ENCODE assay signal across 8 cellular contexts in genomic region chr3:194486540-194487288, GRCh38. TPM values are rescaled to one million over a fixed set of nuclear protein-coding genes. Genes with fewer than 3 reads are reported as not detected.
A peak's percentile ranks its signal among the peaks of the same experiment; 100 is the strongest.
DNase-seq lines count a peak whose midpoint lies in the region; ATAC-seq, FAIRE-seq and TF ChIP-seq lines count a peak whose summit lies in the region.

TSS of gene ATP13A3 (minus strand) at chr3:194487002. CDS start at chr3:194462190, 24,812 bp downstream.

- intact Hi-C loops in left ventricle myocardium inferior (cut with micrococcal nuclease) (no loop called here), psoas muscle (cut with DNase I) (loop anchor here (5.0 kb wide), 3 partner anchors 36 to 101 kb away; no protein-coding TSS in a partner anchor)

- no peaks in the 10 kb centered on the region for H3K27me3 Mint-ChIP-seq in T-helper 17 cell

- peak; percentile 72 for TF ChIP-seq POLR2A in GM15510 (IDR thresholded peaks at IDR 0.05; ENCODE audit: borderline replicate concordance, extremely low read depth, insufficient read length)

- H3K9me3 ChIP-seq in T-helper 17 cell (ENCODE audit: control insufficient read depth, low read length, poor library complexity, severe bottlenecking) (no peaks in the 10 kb centered on the region), left ventricle myocardium inferior (replicated peaks) (no peaks in the 10 kb centered on the region), psoas muscle (no peaks in the 10 kb centered on the region)

- H3K27ac ChIP-seq in left ventricle myocardium inferior (replicated peaks) (peak within 1 kb of the TSS; percentile 89), psoas muscle (peak within 1 kb of the TSS; percentile 77)

- no peaks in the 10 kb centered on the region for H3K36me3 ChIP-seq in left ventricle myocardium inferior
- peaks cover 0 to 22% of the 10 kb centered on the region in 2 donors for H3K36me3 ChIP-seq in psoas muscle (ENCODE audit: insufficient read depth in 1 of 2, low read depth in 1 of 2)

- H3K4me1 ChIP-seq in left ventricle myocardium inferior, result peaks cover 44% of the 10 kb centered on the region
- H3K4me1 ChIP-seq in psoas muscle, result peaks cover 25% of the 10 kb centered on the region

- peaks cover 48% of the 10 kb centered on the region for H3K4me1 Mint-ChIP-seq in T-helper 17 cell

- H3K27me3 ChIP-seq in left ventricle myocardium inferior (ENCODE audit: low read depth) (no peaks in the 10 kb centered on the region), psoas muscle (ENCODE audit: insufficient read depth in 3 of 3, low read length in 2 of 3) (no peaks in the 10 kb centered on the region)

- H3K4me3 ChIP-seq in left ventricle myocardium inferior (peak within 1 kb of the TSS; percentile 80), psoas muscle (peak within 1 kb of the TSS; percentile 74)

- peaks cover 2% of the 10 kb centered on the region for H3K36me3 Mint-ChIP-seq in T-helper 17 cell (ENCODE audit: low read depth)

- 0 to 1% (median 1%) methylated on average over 21 to 98 of the region's 99 CpGs for WGBS in psoas muscle, 3 donors

- no peak for FAIRE-seq in urothelium cell line (lab: Jason Lieb, UNC)

- ATAC-seq in HG02884 (IDR thresholded peaks at IDR 0.05; ENCODE audit: unreplicated experiment) (peak; percentile 59), T-helper 17 cell (peak; percentile 87), psoas muscle (peak; percentile 92 to 97 (median 96))

- no peak for TF ChIP-seq CTCF in left ventricle myocardium inferior (IDR thresholded peaks at IDR 0.05; ENCODE audit: borderline replicate concordance)
- TF ChIP-seq CTCF in psoas muscle (IDR thresholded peaks at IDR 0.05), result no peak

- DNase-seq in NCI-H1694 treated with DMSO at 0.1 percent for 48 hours (lab: John Stamatoyannopoulos, UW) (peak; percentile 46), T-helper 17 cell (peak; percentile 85 to 93 (median 93)), amygdala (lab: John Stamatoyannopoulos, UW) (peak; percentile 32 to 94 (median 82)), left ventricle myocardium inferior (peak; percentile 90), psoas muscle (peak; percentile 92 to 95), urothelium cell line (ENCODE audit: low spot score) (peak; percentile 97)

- H3K27ac Mint-ChIP-seq in T-helper 17 cell, result peak within 1 kb of the TSS; percentile 92

- peak within 1 kb of the TSS; percentile 85 for H3K4me3 Mint-ChIP-seq in T-helper 17 cell

RNA-seq across cellular contexts. Expression of gene ATP13A3, which starts in this region (rescaled TPM):
- total RNA-seq in T-helper 17 cell (10 to 100 TPM; 65.6 to 81.0 TPM), left ventricle myocardium inferior (99.2 TPM), psoas muscle (10 to 100 TPM; 29.0 to 72.7 (median 50.3) TPM)
- 10 to 100 TPM; 10.4 to 59.1 (median 25.3) TPM for polyA plus RNA-seq in psoas muscle

Comparison
In these comparisons a context has a peak if more than half of its experiments do, and no peak if none do; other contexts are left out.
1. Peak in every context shown above with its lines: DNase-seq, ATAC-seq, H3K4me3 ChIP-seq and H3K27ac ChIP-seq.
2. DNase-seq: peak in every context shown above with its lines; median percentile 97 in urothelium cell line; 94 in psoas muscle; 93 in T-helper 17 cell; 90 in left ventricle myocardium inferior; 82 in amygdala; 46 in NCI-H1694 treated with DMSO at 0.1 percent for 48 hours.